In the genomic region with DNA sequence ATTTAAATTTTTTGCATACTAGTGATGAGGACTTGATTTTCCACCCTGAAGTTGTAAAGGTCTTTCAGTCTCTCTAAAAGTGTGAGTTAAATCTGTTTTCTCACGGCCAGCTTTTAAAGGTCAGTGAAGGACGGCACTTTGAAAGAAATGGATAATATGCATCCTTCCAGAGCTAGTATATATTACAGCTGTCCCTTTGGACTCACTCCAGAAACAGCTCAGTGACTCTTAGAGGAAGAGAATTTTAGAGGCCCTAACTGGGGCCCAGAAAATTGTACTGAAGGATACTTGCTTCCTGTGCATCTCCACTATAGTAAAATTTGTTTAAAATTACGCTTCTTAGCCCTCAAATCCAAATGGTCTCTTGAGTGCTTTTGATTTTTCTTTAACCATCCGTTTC, we compare ENCODE assay signal across 17 cellular contexts. TPM values are rescaled to one million over a fixed set of nuclear protein-coding genes. Genes with fewer than 3 reads are reported as not detected.
DNase-seq lines count a peak whose midpoint lies in the region; ATAC-seq, FAIRE-seq and TF ChIP-seq lines count a peak whose summit lies in the region.
"Had no signal": no experiment of that assay in that cellular context is flagged by ENCODE, and none has a peak within 500 bp of the region (broad histone marks: within the 10 kb centered on the region; RNA-seq: fewer than 3 reads in every experiment).

No MANE protein-coding gene starts in this region.

- CTCF ChIA-PET in endothelial cell of umbilical vein (lab: Charles Lee): no interaction called here
- CTCF ChIA-PET in Caco-2 (lab: Charles Lee): no interaction called here

- no peak overlapping the region for H3K9ac ChIP-seq in endothelial cell of umbilical vein (replicated peaks; ENCODE audit: extremely low read depth, insufficient read depth, low read length)

- TF ChIP-seq CTCF in endothelial cell of umbilical vein (IDR thresholded peaks at IDR 0.05; ENCODE audit: extremely low read depth in 1 of 2, insufficient read depth in 1 of 2, low read depth in 1 of 2, low read length in 2 of 2) (no peak), Caco-2 (IDR thresholded peaks at IDR 0.05; ENCODE audit: insufficient read depth in 1 of 2, low read depth in 1 of 2, low read length in 1 of 2, severe bottlenecking in 1 of 2, unreplicated experiment in 1 of 2) (no peak)

- no peak for TF ChIP-seq POLR2A in endothelial cell of umbilical vein (IDR thresholded peaks at IDR 0.05; ENCODE audit: low read depth, low read length)

- POLR2A ChIA-PET in endothelial cell of umbilical vein (lab: Charles Lee): no interaction called here
- POLR2A ChIA-PET in Caco-2 (lab: Charles Lee): no interaction called here

- no peak for FAIRE-seq in endothelial cell of umbilical vein (lab: Jason Lieb, UNC)
- FAIRE-seq: K562 had no signal

- H3K27me3 Mint-ChIP-seq in Caco-2 (ENCODE audit: insufficient read depth, unreplicated experiment): no peaks in the 10 kb centered on the region
- H3K27me3 Mint-ChIP-seq: activated B cell treated with CpG ODN at 0.5 μM for 24 hours; activated naive CD8-positive, alpha-beta T cell treated with anti-CD3 and anti-CD28 coated beads, Interleukin-2, amount 10 ng/mL, durations not matched to agents 7 days and 5 days had no signal

- H3K9me3 Mint-ChIP-seq in Caco-2 (ENCODE audit: unreplicated experiment): no peaks in the 10 kb centered on the region
- H3K9me3 Mint-ChIP-seq: activated B cell treated with CpG ODN at 0.5 μM for 24 hours; activated naive CD8-positive, alpha-beta T cell treated with anti-CD3 and anti-CD28 coated beads, Interleukin-2, amount 10 ng/mL, durations not matched to agents 7 days and 5 days had no signal

- H3K27ac ChIP-seq in endothelial cell of umbilical vein (ENCODE audit: insufficient read depth, low read depth, low read length): no peak overlapping the region
- peak overlapping the region; percentile 40 for H3K27ac ChIP-seq in muscle layer of duodenum (ENCODE audit: low read length)
- H3K27ac ChIP-seq: vagina had no signal

- intact Hi-C loops in endothelial cell of umbilical vein (cut with micrococcal nuclease) (no loop called here), head of caudate nucleus (cut with DNase I) (no loop called here), Caco-2 (cut with micrococcal nuclease; ENCODE audit: unreplicated experiment) (no loop called here)

- no peak overlapping the region for H2AFZ ChIP-seq in endothelial cell of umbilical vein (ENCODE audit: low read depth, low read length)

- peaks cover 13% of the 10 kb centered on the region for H3K4me1 Mint-ChIP-seq in Caco-2 (ENCODE audit: low read depth, unreplicated experiment)

- no peaks in the 10 kb centered on the region for H3K36me3 ChIP-seq in endothelial cell of umbilical vein (ENCODE audit: control insufficient read depth in 2 of 2, extremely low read depth in 1 of 2, insufficient read depth in 2 of 2, low read length in 2 of 2)
- H3K36me3 ChIP-seq in muscle layer of duodenum (ENCODE audit: control insufficient read depth in 1 of 2, insufficient read depth in 2 of 2, low read length in 2 of 2): no peaks in the 10 kb centered on the region
- H3K36me3 ChIP-seq in Caco-2 (ENCODE audit: control insufficient read depth, insufficient read depth, low read length): no peaks in the 10 kb centered on the region
- H3K36me3 ChIP-seq: BE2C, vagina had no signal

- no peak overlapping the region for H3K4me2 ChIP-seq in endothelial cell of umbilical vein (ENCODE audit: insufficient read depth, low read length)

- H3K79me2 ChIP-seq in endothelial cell of umbilical vein (ENCODE audit: control insufficient read depth, insufficient read depth, low read length): peaks cover 29% of the 10 kb centered on the region

- H3K27me3 ChIP-seq in endothelial cell of umbilical vein (ENCODE audit: control insufficient read depth in 2 of 2, insufficient read depth in 2 of 2, low read length in 2 of 2) (no peaks in the 10 kb centered on the region), muscle layer of duodenum (ENCODE audit: low read depth, low read length) (no peaks in the 10 kb centered on the region), Caco-2 (replicated peaks; ENCODE audit: control insufficient read depth, insufficient read depth, low read length) (no peaks in the 10 kb centered on the region)
- H3K27me3 ChIP-seq: BE2C, vagina had no signal

- DNase-seq in AG08395 (ENCODE audit: low spot score) (peak; percentile 15), NCI-H2227 (lab: John Stamatoyannopoulos, UW; ENCODE audit: unreplicated experiment) (peak; percentile 25), endothelial cell of umbilical vein (ENCODE audit: low read depth, low spot score) (peak; percentile 45), head of caudate nucleus (no peak), Caco-2 (no peak)
- DNase-seq: activated B cell treated with CpG ODN at 0.5 μM for 24 hours; activated naive CD8-positive, alpha-beta T cell treated with anti-CD3 and anti-CD28 coated beads, Interleukin-2, amount 10 ng/mL, durations not matched to agents 7 days and 5 days; BE2C; effector CD4-positive, alpha-beta T cell; NCI-H1694 treated with DMSO at 0.1 percent for 48 hours; NK-92 treated with Interleukin-12 subunit alpha and Interleukin-12 subunit beta, amount 100 ng/mL, for 24 hours had no signal

- no peak overlapping the region for H3K4me3 Mint-ChIP-seq in Caco-2 (ENCODE audit: unreplicated experiment)
- H3K4me3 Mint-ChIP-seq: activated B cell treated with CpG ODN at 0.5 μM for 24 hours; activated naive CD8-positive, alpha-beta T cell treated with anti-CD3 and anti-CD28 coated beads, Interleukin-2, amount 10 ng/mL, durations not matched to agents 7 days and 5 days had no signal

- H3K4me1 ChIP-seq in endothelial cell of umbilical vein (ENCODE audit: control insufficient read depth, extremely low read depth, insufficient read depth, low read length): peaks cover 3% of the 10 kb centered on the region
- H3K4me1 ChIP-seq in muscle layer of duodenum (ENCODE audit: control insufficient read depth in 1 of 2, insufficient read depth in 2 of 2, low read length in 2 of 2): peaks cover under 1 to 17% of the 10 kb centered on the region in 2 donors
- peaks cover 7% of the 10 kb centered on the region for H3K4me1 ChIP-seq in Caco-2

- H3K9me3 ChIP-seq in endothelial cell of umbilical vein (replicated peaks; ENCODE audit: control insufficient read depth, insufficient read depth, low read length): no peaks in the 10 kb centered on the region
- H3K9me3 ChIP-seq in muscle layer of duodenum (ENCODE audit: control insufficient read depth in 1 of 2, low read length in 2 of 2): no peaks in the 10 kb centered on the region
- no peaks in the 10 kb centered on the region for H3K9me3 ChIP-seq in Caco-2
- H3K9me3 ChIP-seq: BE2C, vagina had no signal

- BruUV-seq in endothelial cell of umbilical vein (replicated peaks; lab: Mats Ljungman, UMichigan) (no TSS peak), Caco-2 (replicated peaks; lab: Mats Ljungman, UMichigan) (no TSS peak)

- no peaks in the 10 kb centered on the region for H3K9me1 ChIP-seq in endothelial cell of umbilical vein (replicated peaks; ENCODE audit: control insufficient read depth, extremely low read depth, insufficient read depth, low read length)

- H3K4me3 ChIP-seq in endothelial cell of umbilical vein (replicated peaks in 1 of 3; ENCODE audit: insufficient read depth in 1 of 3, low read depth in 1 of 3, low read length in 3 of 3): no peak overlapping the region
- H3K4me3 ChIP-seq in muscle layer of duodenum (ENCODE audit: low read depth in 1 of 2, low read length in 2 of 2): no peak overlapping the region
- H3K4me3 ChIP-seq in Caco-2 (ENCODE audit: low read depth, low read length): no peak overlapping the region
- H3K4me3 ChIP-seq: K562, lung, vagina had no signal

- H3K27ac Mint-ChIP-seq in Caco-2 (ENCODE audit: unreplicated experiment): no peak overlapping the region
- H3K27ac Mint-ChIP-seq: activated B cell treated with CpG ODN at 0.5 μM for 24 hours; activated naive CD8-positive, alpha-beta T cell treated with anti-CD3 and anti-CD28 coated beads, Interleukin-2, amount 10 ng/mL, durations not matched to agents 7 days and 5 days had no signal

- peaks cover 4% of the 10 kb centered on the region for H4K20me1 ChIP-seq in endothelial cell of umbilical vein (replicated peaks; ENCODE audit: control insufficient read depth, extremely low read depth, insufficient read depth, low read length)

- dilution Hi-C loops in endothelial cell of umbilical vein (cut with MboI; ENCODE audit: extremely low pct_ligation_motif_present, low sequenced_read_pairs): no loop called here

- ATAC-seq in GM19397 (IDR thresholded peaks at IDR 0.05; ENCODE audit: unreplicated experiment) (no peak), GM18907 (IDR thresholded peaks at IDR 0.05; ENCODE audit: unreplicated experiment) (no peak)

- H3K36me3 Mint-ChIP-seq in Caco-2 (ENCODE audit: insufficient read depth, unreplicated experiment): no peaks in the 10 kb centered on the region

TF ChIP-seq in endothelial cell of umbilical vein, 7 proteins besides CTCF, POLR2A, EP300 and RAD21:
- no peak for TF ChIP-seq EZH2 (IDR thresholded peaks at IDR 0.05; ENCODE audit: borderline replicate concordance, low read depth, low read length, severe bottlenecking)

RNA-seq across cellular contexts. Expression of gene PIK3CA, which starts 41.6 kb away (rescaled TPM):
- 25.6 and 25.8 TPM in 2 replicates for total RNA-seq in endothelial cell of umbilical vein
- polyA plus RNA-seq in endothelial cell of umbilical vein: 2.8 and 4.2 TPM in 2 replicates
- 6.0 and 6.7 TPM in 2 replicates for polyA plus RNA-seq in endothelial cell of umbilical vein (2011; cell fraction: cytosol; rRNA removed)
- 12.6 and 13.3 TPM in 2 replicates for polyA plus RNA-seq in endothelial cell of umbilical vein (2011; cell fraction: nucleus; rRNA removed)
- 14.9 and 19.1 TPM in 2 replicates for polyA plus RNA-seq in endothelial cell of umbilical vein (2012)
- 14.0 and 17.9 TPM in 2 replicates for polyA minus RNA-seq in endothelial cell of umbilical vein
- polyA minus RNA-seq in endothelial cell of umbilical vein (2011; cell fraction: cytosol; rRNA and poly(A)+ RNA removed): 9.6 TPM
- polyA minus RNA-seq in endothelial cell of umbilical vein (2011; cell fraction: nucleus; rRNA and poly(A)+ RNA removed): 18.0 and 19.8 TPM in 2 replicates
- 8.4 and 10.6 TPM in 2 replicates for total RNA-seq in Caco-2 (2022)

Comparison
In these comparisons a context has a peak if more than half of its experiments do, and no peak if none do; other contexts are left out.
1. DNase-seq: peak in AG08395 (single experiment), NCI-H2227 (single experiment) and endothelial cell of umbilical vein (single experiment); none in head of caudate nucleus (0 of 42) and Caco-2 (0 of 2).